In the genomic region with DNA sequence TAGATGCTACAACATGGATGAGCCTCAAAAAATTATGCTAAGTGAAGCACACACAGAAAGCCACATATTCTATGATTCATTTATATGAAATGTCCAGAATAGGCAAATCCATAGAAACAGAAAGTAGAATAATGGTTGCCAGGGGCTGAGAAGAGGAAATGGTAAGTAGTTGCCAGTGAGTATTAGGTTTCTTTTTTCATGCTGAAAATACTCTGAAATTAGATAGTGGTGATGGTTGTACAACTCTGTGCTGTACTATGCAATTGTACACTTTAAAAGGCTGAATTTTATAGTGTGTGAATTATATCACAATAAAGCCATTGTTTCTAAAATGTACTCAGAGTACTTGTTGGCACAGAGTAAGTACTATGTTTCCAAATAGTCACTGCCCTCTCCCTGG, we compare ENCODE assay signal across 9 cellular contexts. TPM values are rescaled to one million over a fixed set of nuclear protein-coding genes. Genes with fewer than 3 reads are reported as not detected.
A peak's percentile ranks its signal among the peaks of the same experiment; 100 is the strongest.
DNase-seq lines count a peak whose midpoint lies in the region; ATAC-seq and TF ChIP-seq lines count a peak whose summit lies in the region.
"Had no signal": no experiment of that assay in that cellular context is flagged by ENCODE, and none has a peak within 500 bp of the region (broad histone marks: within the 10 kb centered on the region; RNA-seq: fewer than 3 reads in every experiment).

No MANE protein-coding gene starts in this region.

- H4K20me1 ChIP-seq in MM.1S (ENCODE audit: insufficient read depth, low read length) = no peaks in the 10 kb centered on the region

- intact Hi-C loops in left ventricle myocardium inferior (cut with micrococcal nuclease) = no loop called here

- peak overlapping the region; percentile 61; the same call in 1 of the 2 replicates for H3K4me2 ChIP-seq in MM.1S (ENCODE audit: low read depth, low read length)

- H3K4me3 ChIP-seq in MM.1S (ENCODE audit: low read length) (peak overlapping the region; percentile 12; the same call in 1 of the 2 replicates), left ventricle myocardium inferior (no peak overlapping the region)

- H3K9me3 ChIP-seq in MM.1S (replicated peaks; ENCODE audit: insufficient read depth, low read length) (no peaks in the 10 kb centered on the region), left ventricle myocardium inferior (replicated peaks) (no peaks in the 10 kb centered on the region)

- H3K4me1 ChIP-seq in MM.1S (ENCODE audit: low read length) = peaks cover 19% of the 10 kb centered on the region
- no peaks in the 10 kb centered on the region for H3K4me1 ChIP-seq in left ventricle myocardium inferior

- peak overlapping the region; percentile 70; the same call in 1 of the 2 replicates for H2AFZ ChIP-seq in MM.1S (ENCODE audit: low read length)

- H3K36me3 ChIP-seq in MM.1S (replicated peaks; ENCODE audit: insufficient read depth, low read length) (no peaks in the 10 kb centered on the region), left ventricle myocardium inferior (no peaks in the 10 kb centered on the region)

- CTCF ChIA-PET in RWPE1 (lab: Yijun Ruan, JAX) = no interaction called here

- H3F3A ChIP-seq in MM.1S (ENCODE audit: insufficient read depth, low read length) = peaks cover 9% of the 10 kb centered on the region

- H3K27me3 ChIP-seq in MM.1S (replicated peaks; ENCODE audit: insufficient read depth, low read length) = no peaks in the 10 kb centered on the region
- peaks cover 4% of the 10 kb centered on the region for H3K27me3 ChIP-seq in left ventricle myocardium inferior (ENCODE audit: low read depth)

- ATAC-seq in GM18861 (IDR thresholded peaks at IDR 0.05; ENCODE audit: unreplicated experiment) (peak; percentile 75), GM21825 (IDR thresholded peaks at IDR 0.05; ENCODE audit: unreplicated experiment) (peak; percentile 68)

- POLR2A ChIA-PET in RWPE1 (lab: Yijun Ruan, JAX; ENCODE audit: low non-redundant PET) = no interaction called here

- H3K79me2 ChIP-seq in MM.1S (ENCODE audit: low read length) = no peaks in the 10 kb centered on the region

- no peaks in the 10 kb centered on the region for H3K9me2 ChIP-seq in MM.1S (replicated peaks; ENCODE audit: insufficient read depth, low read length)

- DNase-seq in MM.1S = peak; percentile 75
- peak; percentile 58 for DNase-seq in glomerular visceral epithelial cell (ENCODE audit: extremely low spot score)
- no peak for DNase-seq in NCI-H2107 (lab: John Stamatoyannopoulos, UW)
- DNase-seq in left ventricle myocardium inferior = no peak
- DNase-seq in RWPE1 (ENCODE audit: low spot score) = no peak
- no peak for DNase-seq in DMS153 treated with DMSO at 0.1 percent for 48 hours (lab: John Stamatoyannopoulos, UW; ENCODE audit: unreplicated experiment)
- DNase-seq: NCI-H1694 treated with DMSO at 0.1 percent for 48 hours had no signal

- no peak for TF ChIP-seq CTCF in MM.1S (IDR thresholded peaks at IDR 0.05; ENCODE audit: low read length)
- no peak for TF ChIP-seq CTCF in left ventricle myocardium inferior (IDR thresholded peaks at IDR 0.05; ENCODE audit: borderline replicate concordance)
- no peak for TF ChIP-seq CTCF in RWPE1 (conservative IDR thresholded peaks at IDR 0.05; ENCODE audit: low read depth)

- H3K9ac ChIP-seq in MM.1S (ENCODE audit: low read length) = no peak overlapping the region

- H3K27ac ChIP-seq in MM.1S (ENCODE audit: low read length) (peak overlapping the region; percentile 62; the same call in 1 of the 2 replicates), left ventricle myocardium inferior (replicated peaks) (no peak overlapping the region), RWPE1 (no peak overlapping the region)

RNA-seq across cellular contexts. Expression of a gene that starts 15.5 kb away (rescaled TPM):
- total RNA-seq in left ventricle myocardium inferior = 0.25 TPM

Comparison
In these comparisons a context has a peak if more than half of its experiments do, and no peak if none do; other contexts are left out.
1. DNase-seq: peak in MM.1S (single experiment) and glomerular visceral epithelial cell (single experiment); none in NCI-H2107 (single experiment), left ventricle myocardium inferior (single experiment), RWPE1 (single experiment) and DMS153 treated with DMSO at 0.1 percent for 48 hours (single experiment).